ENCODE assay signal across 8 cellular contexts in genomic region chr7:151599401-151600227, GRCh38.
DNase-seq lines count a peak whose midpoint lies in the region; TF ChIP-seq lines count a peak whose summit lies in the region.
"Had no signal": no experiment of that assay in that cellular context is flagged by ENCODE, and none has a peak within 500 bp of the region (broad histone marks: within the 10 kb centered on the region; RNA-seq: fewer than 3 reads in every experiment).

No MANE protein-coding gene starts in this region.

- TF ChIP-seq CTCF in ascending aorta (IDR thresholded peaks at IDR 0.05) (no peak), stomach (IDR thresholded peaks at IDR 0.05) (no peak), endothelial cell (IDR thresholded peaks at IDR 0.05; ENCODE audit: unreplicated experiment) (no peak)

- H3K4me3 ChIP-seq in ascending aorta (no peak overlapping the region), stomach (no peak overlapping the region)
- H3K4me3 ChIP-seq: SK-N-MC had no signal

- peak; percentile 95 for DNase-seq in HT1080 (ENCODE audit: low read depth)
- peak in 1 of 2 donors; percentile 74 for DNase-seq in ascending aorta (ENCODE audit: low spot score in 2 of 2)
- peak; percentile 47 for DNase-seq in iPS-NIHi7 (ENCODE audit: extremely low spot score)
- DNase-seq in stomach, result no peak
- DNase-seq in Ammon's horn (ENCODE audit: low spot score), result no peak
- no peak for DNase-seq in NCI-H1105 (lab: John Stamatoyannopoulos, UW)
- no peak for DNase-seq in endothelial cell (ENCODE audit: low spot score)

- H3K36me3 Mint-ChIP-seq in endothelial cell (ENCODE audit: low read depth, unreplicated experiment), result no peaks in the 10 kb centered on the region

- TF ChIP-seq POLR2A in stomach (IDR thresholded peaks at IDR 0.05), result no peak

- H3K4me1 Mint-ChIP-seq in endothelial cell (ENCODE audit: unreplicated experiment), result no peaks in the 10 kb centered on the region

- no peaks in the 10 kb centered on the region for H3K9me3 Mint-ChIP-seq in endothelial cell (ENCODE audit: unreplicated experiment)

- no peak for TF ChIP-seq EP300 in stomach (IDR thresholded peaks at IDR 0.05)

- no peaks in the 10 kb centered on the region for H3K27me3 Mint-ChIP-seq in endothelial cell (ENCODE audit: unreplicated experiment)

- H3K4me1 ChIP-seq in ascending aorta, result peaks cover 0 to 23% of the 10 kb centered on the region in 2 donors
- peaks cover 7 to 40% (median 25%) of the 10 kb centered on the region in 4 donors for H3K4me1 ChIP-seq in stomach

- H3K36me3 ChIP-seq in ascending aorta, result peaks cover 0 to 5% of the 10 kb centered on the region in 2 donors
- peaks cover 7 to 22% (median 15%) of the 10 kb centered on the region in 4 donors for H3K36me3 ChIP-seq in stomach

- H3K27ac ChIP-seq in ascending aorta, result peak overlapping the region; percentile 71 to 85
- peak overlapping the region; percentile 9 to 86 (median 72) for H3K27ac ChIP-seq in stomach
- H3K27ac ChIP-seq: SK-N-MC had no signal

- H3K27ac Mint-ChIP-seq in endothelial cell (ENCODE audit: unreplicated experiment), result no peak overlapping the region

- 53 to 85% (median 69%) methylated on average over 9 to 10 of the region's 10 CpGs for WGBS in stomach, 5 donors

- no peaks in the 10 kb centered on the region for H3K9me3 ChIP-seq in ascending aorta
- no peaks in the 10 kb centered on the region for H3K9me3 ChIP-seq in stomach

- H3K27me3 ChIP-seq in ascending aorta, result no peaks in the 10 kb centered on the region
- no peaks in the 10 kb centered on the region for H3K27me3 ChIP-seq in stomach

- intact Hi-C loops in ascending aorta (cut with DNase I), result loop anchor here (10.0 kb wide), 1 partner anchor 275 kb away; the partner anchor contains the start of gene PRKAG2
- intact Hi-C loops in stomach (cut with DNase I; ENCODE audit: low total_unique reads), result no loop called here

- H3K4me3 Mint-ChIP-seq in endothelial cell (ENCODE audit: unreplicated experiment), result no peak overlapping the region

Comparison
In these comparisons a context has a peak if more than half of its experiments do, and no peak if none do; other contexts are left out.
1. DNase-seq: peak in HT1080 (single experiment) and iPS-NIHi7 (single experiment); none in stomach (single experiment), Ammon's horn (single experiment), NCI-H1105 (single experiment) and endothelial cell (single experiment).